Comparison of ENCODE assay signal across 17 cellular contexts in the genomic region with DNA sequence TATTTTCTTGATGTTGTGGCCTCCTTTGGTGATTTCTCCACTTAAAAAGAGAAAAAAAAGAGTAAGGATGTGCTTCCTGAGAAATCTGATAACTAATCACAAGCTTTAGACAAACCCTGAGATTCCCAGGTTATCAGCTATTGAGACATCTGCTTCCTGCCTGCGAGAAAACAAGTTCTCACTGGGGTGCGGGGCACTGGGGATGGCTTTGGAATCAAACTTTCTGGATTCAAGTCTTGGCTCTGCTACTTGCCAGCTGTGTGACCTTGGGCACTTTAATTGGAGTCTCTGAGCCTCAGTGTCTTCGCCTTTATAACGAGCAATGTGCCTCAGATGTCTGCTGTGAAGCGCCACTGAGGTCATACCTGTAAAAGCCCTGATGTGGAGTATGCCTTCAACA.
"Had no signal": no experiment of that assay in that cellular context is flagged by ENCODE, and none has a peak within 500 bp of the region (broad histone marks: within the 10 kb centered on the region; RNA-seq: fewer than 3 reads in every experiment).

No MANE protein-coding gene starts in this region.

- H2AFZ ChIP-seq: hepatocyte had no signal

- H3K36me3 Mint-ChIP-seq: naive B cell had no signal

- H3K4me3 Mint-ChIP-seq: dendritic cell treated with granulocyte-macrophage colony-stimulating factor and Interleukin-4, amounts not matched to agents 40 ng/mL and 50 ng/mL, for 4 days; naive B cell; nephron had no signal

- H3K4me1 Mint-ChIP-seq: naive B cell had no signal

- H3K27ac ChIP-seq: hepatocyte, psoas muscle, spleen, stomach, thoracic aorta, transverse colon had no signal

- ATAC-seq: psoas muscle, sciatic nerve had no signal

- H3K27me3 ChIP-seq: hepatocyte, stomach, transverse colon had no signal

- H3K4me3 ChIP-seq: hepatocyte, psoas muscle, spleen, stomach, thoracic aorta, transverse colon had no signal

- H3K27ac Mint-ChIP-seq: dendritic cell treated with granulocyte-macrophage colony-stimulating factor and Interleukin-4, amounts not matched to agents 40 ng/mL and 50 ng/mL, for 4 days; nephron had no signal

- H3K9me3 ChIP-seq: psoas muscle, spleen, stomach, thoracic aorta, transverse colon had no signal

- H3K79me2 ChIP-seq: hepatocyte had no signal

- H3K9me3 Mint-ChIP-seq: dendritic cell treated with granulocyte-macrophage colony-stimulating factor and Interleukin-4, amounts not matched to agents 40 ng/mL and 50 ng/mL, for 4 days; naive B cell; nephron had no signal

- H3K4me1 ChIP-seq: psoas muscle had no signal

- H3K36me3 ChIP-seq: spleen, stomach, thoracic aorta, transverse colon had no signal

- DNase-seq: midbrain; naive B cell; psoas muscle; retina; spleen; stimulated activated CD4-positive, alpha-beta T cell treated with anti-CD3 and anti-CD28 coated beads, Interleukin-15, amount 100 ng/mL, for 24 hours; stimulated activated CD4-positive, alpha-beta T cell treated with anti-CD3 and anti-CD28 coated beads, Interleukin-1b, Interleukin-23, amount 100 ng/mL, for 48 hours; stimulated activated CD4-positive, alpha-beta T cell treated with anti-CD3 and anti-CD28 coated beads, Interleukin-4, amount 100 ng/mL, for 4 hours; stimulated activated naive CD4-positive, alpha-beta T cell; stomach; substantia nigra; transverse colon had no signal

- H3K4me2 ChIP-seq: hepatocyte had no signal
